25 cellular contexts compared by ENCODE assay signal in genomic region chr5:172599204-172599567, GRCh38.
"Had no signal": no experiment of that assay in that cellular context is flagged by ENCODE, and none has a peak within 500 bp of the region (broad histone marks: within the 10 kb centered on the region; RNA-seq: fewer than 3 reads in every experiment).

No MANE protein-coding gene starts in this region.

- H3K4me2 ChIP-seq: hepatocyte had no signal

- H3K79me2 ChIP-seq: hepatocyte had no signal

- DNase-seq: caudate nucleus; cortex of kidney; effector CD8-positive, alpha-beta T cell; glutamatergic neuron; kidney; left colon; occipital lobe; pancreas; retina; stimulated activated CD4-positive, alpha-beta T cell treated with anti-CD3 and anti-CD28 coated beads, Interleukin-2, amount 100 ng/mL, for 24 hours; stimulated activated CD4-positive, alpha-beta T cell treated with anti-CD3 and anti-CD28 coated beads, Interleukin-4, amount 100 ng/mL, for 4 hours; stimulated activated naive B cell treated with anti-CD40 and anti-IgM and Interleukin-4, amounts not matched to agents 10 μg/mL and 1 μg/mL and 100 μg/mL, for 72 hours; stimulated activated naive CD8-positive, alpha-beta T cell treated with anti-CD3 and anti-CD28 coated beads, Interleukin-15, amount 100 ng/mL, for 72 hours; testis; upper lobe of right lung had no signal

- H3K36me3 ChIP-seq: esophagus muscularis mucosa, gastroesophageal sphincter, pancreas, prostate gland, tibial nerve, upper lobe of right lung had no signal

- ATAC-seq: gastroesophageal sphincter; left colon; natural killer cell treated with Interleukin-12 subunit alpha and Interleukin-12 subunit beta and Interleukin-15 and Interleukin-18, amount 100 ng/mL, for 72 hours; pancreas; sciatic nerve; stimulated activated naive B cell treated with anti-CD40 and anti-IgM and Interleukin-4, amounts not matched to agents 10 μg/mL and 1 μg/mL and 100 μg/mL, for 72 hours; stimulated activated naive CD8-positive, alpha-beta T cell treated with anti-CD3 and anti-CD28 coated beads, Interleukin-15, amount 100 ng/mL, for 72 hours; upper lobe of right lung had no signal

- H3K27me3 ChIP-seq: dorsolateral prefrontal cortex, esophagus muscularis mucosa, gastroesophageal sphincter, hepatocyte, pancreas, testis, tibial nerve, upper lobe of right lung had no signal

- H3K4me3 ChIP-seq: dorsolateral prefrontal cortex, esophagus muscularis mucosa, gastroesophageal sphincter, hepatocyte, pancreas, prostate gland, skin epidermis, testis, tibial nerve, upper lobe of right lung had no signal

- H3K4me1 ChIP-seq: pancreas, prostate gland had no signal

- H3K9me3 ChIP-seq: esophagus muscularis mucosa, gastroesophageal sphincter, pancreas, prostate gland, testis, tibial nerve, upper lobe of right lung had no signal

- FAIRE-seq: pancreas had no signal

- H3K27ac ChIP-seq: dorsolateral prefrontal cortex, epithelial cell of prostate, hepatocyte, pancreas, prostate gland, testis, upper lobe of right lung had no signal

- H2AFZ ChIP-seq: hepatocyte had no signal
